Comparison of ENCODE assay signal across 22 cellular contexts in genomic region chr6:84095156-84095555, GRCh38.
"Had no signal": no experiment of that assay in that cellular context is flagged by ENCODE, and none has a peak within 500 bp of the region (broad histone marks: within the 10 kb centered on the region; RNA-seq: fewer than 3 reads in every experiment).

No MANE protein-coding gene starts in this region.

- H3K4me3 ChIP-seq: dorsolateral prefrontal cortex, heart left ventricle, lung, neural progenitor cell, ovary, smooth muscle cell, suprapubic skin, thyroid gland had no signal

- H3K27me3 ChIP-seq: heart left ventricle, neural progenitor cell, ovary, suprapubic skin, thyroid gland had no signal

- H3K4me1 ChIP-seq: heart left ventricle, neural progenitor cell, suprapubic skin, thyroid gland had no signal

- H3K36me3 ChIP-seq: heart left ventricle, neural progenitor cell, ovary, suprapubic skin, thyroid gland had no signal

- H3K9me3 ChIP-seq: ovary, suprapubic skin, thyroid gland had no signal

- ATAC-seq: esophagus mucosa; heart left ventricle; left colon; left ventricle myocardium superior; natural killer cell treated with Interleukin-12 subunit alpha and Interleukin-12 subunit beta and Interleukin-15 and Interleukin-18, amount 100 ng/mL, for 72 hours; right cardiac atrium; stimulated activated effector memory CD8-positive, alpha-beta T cell treated with anti-CD3 and anti-CD28 coated beads, Interleukin-12 subunit alpha, Interleukin-12 subunit beta, amount 100 ng/mL, for 72 hours; stimulated activated naive CD8-positive, alpha-beta T cell treated with anti-CD3 and anti-CD28 coated beads, Interleukin-15, Interleukin-2, amounts not matched to agents 100 U/mL and 50 U/mL, for 24 hours had no signal

- DNase-seq: dorsolateral prefrontal cortex; effector CD8-positive, alpha-beta T cell; heart left ventricle; hippocampal formation; left colon; left ventricle myocardium superior; mesenchymal stem cell; midbrain; nucleus accumbens; ovary; right cardiac atrium; stimulated activated CD4-positive, alpha-beta T cell treated with anti-CD3 and anti-CD28 coated beads, Interleukin-2, amount 100 ng/mL, for 48 hours; stimulated activated CD8-positive, alpha-beta memory T cell treated with anti-CD3 and anti-CD28 coated beads, Interleukin-4, amount 100 ng/mL, for 48 hours; stimulated activated naive CD8-positive, alpha-beta T cell treated with anti-CD3 and anti-CD28 coated beads, Interleukin-15, Interleukin-2, amounts not matched to agents 100 U/mL and 50 U/mL, for 24 hours; thyroid gland had no signal

- H3K27ac ChIP-seq: dorsolateral prefrontal cortex, heart left ventricle, neural progenitor cell, ovary, suprapubic skin, thyroid gland had no signal
